1 cellular context compared by ENCODE assay signal in the genomic region with DNA sequence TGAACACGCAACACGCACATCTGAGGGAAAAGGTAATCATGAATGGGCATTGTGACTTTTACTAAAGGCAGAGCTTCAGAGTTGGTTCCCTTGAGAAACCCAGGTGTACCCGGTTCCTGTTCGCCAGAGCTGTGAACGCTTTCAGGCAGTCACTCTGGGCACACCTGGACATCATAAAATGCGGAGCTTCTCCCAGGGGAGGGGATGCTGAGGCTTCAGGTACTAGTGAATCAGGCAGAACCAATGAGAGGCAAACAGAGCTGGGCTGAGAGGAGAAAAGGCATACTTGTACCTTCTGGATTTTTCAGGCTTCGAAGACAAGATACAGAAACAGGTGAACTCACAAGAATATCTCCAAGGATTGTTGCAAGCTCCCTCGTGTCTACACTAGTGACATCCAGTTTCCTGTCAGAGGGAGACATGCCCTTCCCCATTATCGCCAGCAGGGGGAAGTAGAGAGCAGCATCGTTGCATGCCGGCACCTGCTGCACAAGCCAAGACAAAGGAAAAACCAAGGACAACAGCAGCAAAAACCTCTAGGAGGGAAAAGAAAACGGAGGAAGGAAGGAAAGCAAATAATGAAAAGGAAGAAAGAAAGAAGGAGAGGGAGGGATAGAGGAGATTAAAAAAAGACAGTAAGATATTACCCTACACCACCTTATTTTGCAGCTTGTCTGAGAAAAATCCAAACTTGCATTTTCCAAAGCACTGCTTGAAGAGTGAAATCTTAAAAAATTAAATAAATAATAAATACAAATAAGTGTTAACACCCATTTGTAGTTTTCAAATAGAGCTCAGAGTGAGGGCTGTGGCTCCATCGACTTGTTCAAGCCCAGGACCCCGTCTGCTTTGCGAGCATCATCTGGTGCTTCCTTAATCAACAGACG.
A peak's percentile ranks its signal among the peaks of the same experiment; 100 is the strongest.
TF ChIP-seq lines count a peak whose summit lies in the region.

No MANE protein-coding gene starts in this region.

TF ChIP-seq in H1, 55 proteins besides CTCF, POLR2A, EP300 and RAD21:
- TF ChIP-seq HDAC2 (IDR thresholded peaks at IDR 0.05; ENCODE audit: borderline replicate concordance in 1 of 2, low read depth in 2 of 2, low read length in 2 of 2) (peak in 1 of 2 experiments; percentile 79; a peak in 1 of 4 replicates), RNF2 (IDR thresholded peaks at IDR 0.05; ENCODE audit: borderline replicate concordance, low read depth, low read length, missing control alignments, poor library complexity, severe bottlenecking) (no peak), TCF12 (IDR thresholded peaks at IDR 0.05; ENCODE audit: low read depth, low read length) (0 out of 2 replicates have a peak, but pooled peaks have one; percentile 49), SAP30 (IDR thresholded peaks at IDR 0.05; ENCODE audit: insufficient read depth, insufficient replicate concordance, low read length) (no peak), YY1 (IDR thresholded peaks at IDR 0.05; ENCODE audit: low read depth, low read length) (0 out of 2 replicates have a peak, but pooled peaks have one; percentile 29), TEAD4 (IDR thresholded peaks at IDR 0.05; ENCODE audit: low read depth, low read length) (peak; percentile 80), SIN3A (conservative IDR thresholded peaks at IDR 0.05 in 1 of 2, IDR thresholded peaks at IDR 0.05 in 1 of 2; ENCODE audit: low read depth in 1 of 2, low read length in 2 of 2) (0 out of 4 replicates have a peak, but pooled peaks of 1 of the 2 experiments have one; percentile 65), BACH1 (IDR thresholded peaks at IDR 0.05; ENCODE audit: low read length) (no peak), CREB1 (IDR thresholded peaks at IDR 0.05) (0 out of 2 replicates have a peak, but pooled peaks have one; percentile 13)
- TF ChIP-seq, protein P1, sequence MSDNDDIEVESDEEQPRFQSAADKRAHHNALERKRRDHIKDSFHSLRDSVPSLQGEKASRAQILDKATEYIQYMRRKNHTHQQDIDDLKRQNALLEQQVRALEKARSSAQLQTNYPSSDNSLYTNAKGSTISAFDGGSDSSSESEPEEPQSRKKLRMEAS (IDR thresholded peaks at IDR 0.05), result peak; percentile 93
